Comparison of ENCODE assay signal across 15 cellular contexts in genomic region chr9:118230319-118230718, GRCh38.
"Had no signal": no experiment of that assay in that cellular context is flagged by ENCODE, and none has a peak within 500 bp of the region (broad histone marks: within the 10 kb centered on the region; RNA-seq: fewer than 3 reads in every experiment).

No MANE protein-coding gene starts in this region.

- H3K4me1 Mint-ChIP-seq: activated B cell treated with CpG ODN at 0.5 μM for 24 hours; activated CD4-positive, alpha-beta T cell treated with anti-CD3 and anti-CD28 coated beads, Interleukin-2, amount 10 ng/mL, durations not matched to agents 24 days and 14 days; activated naive CD4-positive, alpha-beta T cell treated with anti-CD3 and anti-CD28 coated beads, Interleukin-2, amount 10 ng/mL, durations not matched to agents 7 days and 5 days; activated T-helper 17 cell treated with anti-CD3 and anti-CD28 coated beads, Interleukin-2, amount 50 U/mL, for 72 hours; natural killer cell; stimulated activated memory B cell treated with anti-CD40 and anti-IgM and Interleukin-4, amounts not matched to agents 10 μg/mL and 1 μg/mL and 100 μg/mL, for 72 hours had no signal

- H3K9me3 Mint-ChIP-seq: activated CD4-positive, alpha-beta T cell treated with anti-CD3 and anti-CD28 coated beads, Interleukin-2, amount 10 ng/mL, durations not matched to agents 24 days and 14 days; activated naive CD4-positive, alpha-beta T cell treated with anti-CD3 and anti-CD28 coated beads, Interleukin-2, amount 10 ng/mL, durations not matched to agents 7 days and 5 days; activated T-helper 17 cell treated with anti-CD3 and anti-CD28 coated beads, Interleukin-2, amount 50 U/mL, for 72 hours; stimulated activated memory B cell treated with anti-CD40 and anti-IgM and Interleukin-4, amounts not matched to agents 10 μg/mL and 1 μg/mL and 100 μg/mL, for 72 hours had no signal

- H3K36me3 Mint-ChIP-seq: activated naive CD4-positive, alpha-beta T cell treated with anti-CD3 and anti-CD28 coated beads, Interleukin-2, amount 10 ng/mL, durations not matched to agents 7 days and 5 days; natural killer cell; stimulated activated memory B cell treated with anti-CD40 and anti-IgM and Interleukin-4, amounts not matched to agents 10 μg/mL and 1 μg/mL and 100 μg/mL, for 72 hours had no signal

- DNase-seq: activated B cell treated with CpG ODN at 0.5 μM for 24 hours; activated CD4-positive, alpha-beta T cell treated with anti-CD3 and anti-CD28 coated beads, Interleukin-2, amount 10 ng/mL, durations not matched to agents 24 days and 14 days; activated naive CD4-positive, alpha-beta T cell treated with anti-CD3 and anti-CD28 coated beads, Interleukin-2, amount 10 ng/mL, durations not matched to agents 7 days and 5 days; foreskin melanocyte; head of caudate nucleus; left colon; mucosa of descending colon; natural killer cell; posterior cingulate gyrus; transverse colon had no signal

- H3K27ac ChIP-seq: breast epithelium, esophagus muscularis mucosa, right atrium auricular region, transverse colon had no signal

- H3K4me1 ChIP-seq: breast epithelium, esophagus muscularis mucosa, right atrium auricular region, transverse colon had no signal

- H3K4me3 ChIP-seq: breast epithelium, esophagus muscularis mucosa, mucosa of descending colon, right atrium auricular region, transverse colon had no signal

- H3K27me3 ChIP-seq: breast epithelium, esophagus muscularis mucosa, right atrium auricular region, transverse colon had no signal

- H3K27ac Mint-ChIP-seq: activated B cell treated with CpG ODN at 0.5 μM for 24 hours; activated CD4-positive, alpha-beta T cell treated with anti-CD3 and anti-CD28 coated beads, Interleukin-2, amount 10 ng/mL, durations not matched to agents 24 days and 14 days; activated naive CD4-positive, alpha-beta T cell treated with anti-CD3 and anti-CD28 coated beads, Interleukin-2, amount 10 ng/mL, durations not matched to agents 7 days and 5 days; activated T-helper 17 cell treated with anti-CD3 and anti-CD28 coated beads, Interleukin-2, amount 50 U/mL, for 72 hours; natural killer cell; stimulated activated memory B cell treated with anti-CD40 and anti-IgM and Interleukin-4, amounts not matched to agents 10 μg/mL and 1 μg/mL and 100 μg/mL, for 72 hours had no signal

- H3K27me3 Mint-ChIP-seq: activated B cell treated with CpG ODN at 0.5 μM for 24 hours; activated CD4-positive, alpha-beta T cell treated with anti-CD3 and anti-CD28 coated beads, Interleukin-2, amount 10 ng/mL, durations not matched to agents 24 days and 14 days; activated naive CD4-positive, alpha-beta T cell treated with anti-CD3 and anti-CD28 coated beads, Interleukin-2, amount 10 ng/mL, durations not matched to agents 7 days and 5 days; activated T-helper 17 cell treated with anti-CD3 and anti-CD28 coated beads, Interleukin-2, amount 50 U/mL, for 72 hours; stimulated activated memory B cell treated with anti-CD40 and anti-IgM and Interleukin-4, amounts not matched to agents 10 μg/mL and 1 μg/mL and 100 μg/mL, for 72 hours had no signal

- H3K36me3 ChIP-seq: breast epithelium, esophagus muscularis mucosa, right atrium auricular region, transverse colon had no signal

- H3K4me3 Mint-ChIP-seq: activated B cell treated with CpG ODN at 0.5 μM for 24 hours; activated CD4-positive, alpha-beta T cell treated with anti-CD3 and anti-CD28 coated beads, Interleukin-2, amount 10 ng/mL, durations not matched to agents 24 days and 14 days; activated naive CD4-positive, alpha-beta T cell treated with anti-CD3 and anti-CD28 coated beads, Interleukin-2, amount 10 ng/mL, durations not matched to agents 7 days and 5 days; activated T-helper 17 cell treated with anti-CD3 and anti-CD28 coated beads, Interleukin-2, amount 50 U/mL, for 72 hours; natural killer cell; stimulated activated memory B cell treated with anti-CD40 and anti-IgM and Interleukin-4, amounts not matched to agents 10 μg/mL and 1 μg/mL and 100 μg/mL, for 72 hours had no signal

- H3K9me3 ChIP-seq: breast epithelium, esophagus muscularis mucosa, mucosa of descending colon, right atrium auricular region, transverse colon had no signal
